Comparison of ENCODE assay signal across 17 cellular contexts in genomic region chr2:130852521-130853115, GRCh38.
"Had no signal": no experiment of that assay in that cellular context is flagged by ENCODE, and none has a peak within 500 bp of the region (broad histone marks: within the 10 kb centered on the region; RNA-seq: fewer than 3 reads in every experiment).

No MANE protein-coding gene starts in this region.

- H3K4me1 ChIP-seq: esophagus muscularis mucosa, left ventricle myocardium inferior, parathyroid adenoma had no signal

- DNase-seq: activated CD4-positive, alpha-beta T cell treated with anti-CD3 and anti-CD28 coated beads, Interleukin-2, amount 10 ng/mL, durations not matched to agents 24 days and 14 days; activated CD8-positive, alpha-beta memory T cell treated with anti-CD3 and anti-CD28 coated beads, Interleukin-2, amount 50 U/mL, for 4 hours; activated CD8-positive, alpha-beta T cell treated with anti-CD3 and anti-CD28 coated beads, Interleukin-2, amount 10 ng/mL, durations not matched to agents 7 days and 5 days; activated effector memory CD4-positive, alpha-beta T cell treated with anti-CD3 and anti-CD28 coated beads, Interleukin-2, amount 50 U/mL, for 16 hours; activated T-cell treated with anti-CD3 and anti-CD28 coated beads, Interleukin-2, amount 50 U/mL, for 48 hours; amniotic stem cell; central memory CD4-positive, alpha-beta T cell; hypothalamus; left ventricle myocardium inferior; naive B cell had no signal

- H3K9me3 Mint-ChIP-seq: activated CD4-positive, alpha-beta T cell treated with anti-CD3 and anti-CD28 coated beads, Interleukin-2, amount 10 ng/mL, durations not matched to agents 24 days and 14 days had no signal

- ATAC-seq: activated CD8-positive, alpha-beta T cell treated with anti-CD3 and anti-CD28 coated beads, Interleukin-2, amount 10 ng/mL, durations not matched to agents 7 days and 5 days; stimulated activated effector memory CD8-positive, alpha-beta T cell treated with anti-CD3 and anti-CD28 coated beads, Interleukin-12 subunit alpha, Interleukin-12 subunit beta, amount 100 ng/mL, for 72 hours had no signal

- H3K4me3 ChIP-seq: coronary artery, esophagus muscularis mucosa, left ventricle myocardium inferior had no signal

- H3K27me3 Mint-ChIP-seq: activated naive CD4-positive, alpha-beta T cell treated with anti-CD3 and anti-CD28 coated beads, Interleukin-2, amount 50 U/mL, for 24 hours had no signal

- FAIRE-seq: kidney had no signal

- H3K36me3 Mint-ChIP-seq: brain; stimulated activated effector memory CD8-positive, alpha-beta T cell treated with anti-CD3 and anti-CD28 coated beads, Interleukin-12 subunit alpha, Interleukin-12 subunit beta, amount 100 ng/mL, for 72 hours had no signal

- H3K4me1 Mint-ChIP-seq: activated CD4-positive, alpha-beta T cell treated with anti-CD3 and anti-CD28 coated beads, Interleukin-2, amount 10 ng/mL, durations not matched to agents 24 days and 14 days; activated naive CD4-positive, alpha-beta T cell treated with anti-CD3 and anti-CD28 coated beads, Interleukin-2, amount 50 U/mL, for 24 hours; stimulated activated effector memory CD8-positive, alpha-beta T cell treated with anti-CD3 and anti-CD28 coated beads, Interleukin-12 subunit alpha, Interleukin-12 subunit beta, amount 100 ng/mL, for 72 hours had no signal

- H3K27ac ChIP-seq: coronary artery, esophagus muscularis mucosa, left ventricle myocardium inferior, parathyroid adenoma had no signal

- H3K9me3 ChIP-seq: esophagus muscularis mucosa had no signal

- H3K4me3 Mint-ChIP-seq: activated CD4-positive, alpha-beta T cell treated with anti-CD3 and anti-CD28 coated beads, Interleukin-2, amount 10 ng/mL, durations not matched to agents 24 days and 14 days; activated CD8-positive, alpha-beta T cell treated with anti-CD3 and anti-CD28 coated beads, Interleukin-2, amount 10 ng/mL, durations not matched to agents 7 days and 5 days; activated naive CD4-positive, alpha-beta T cell treated with anti-CD3 and anti-CD28 coated beads, Interleukin-2, amount 50 U/mL, for 24 hours; brain; stimulated activated effector memory CD8-positive, alpha-beta T cell treated with anti-CD3 and anti-CD28 coated beads, Interleukin-12 subunit alpha, Interleukin-12 subunit beta, amount 100 ng/mL, for 72 hours had no signal

- H3K27ac Mint-ChIP-seq: activated CD4-positive, alpha-beta T cell treated with anti-CD3 and anti-CD28 coated beads, Interleukin-2, amount 10 ng/mL, durations not matched to agents 24 days and 14 days; activated CD8-positive, alpha-beta T cell treated with anti-CD3 and anti-CD28 coated beads, Interleukin-2, amount 10 ng/mL, durations not matched to agents 7 days and 5 days; activated naive CD4-positive, alpha-beta T cell treated with anti-CD3 and anti-CD28 coated beads, Interleukin-2, amount 50 U/mL, for 24 hours; naive B cell; stimulated activated effector memory CD8-positive, alpha-beta T cell treated with anti-CD3 and anti-CD28 coated beads, Interleukin-12 subunit alpha, Interleukin-12 subunit beta, amount 100 ng/mL, for 72 hours had no signal
